In genomic region chrX:40040686-40041461, GRCh38 we compare ENCODE assay signal across 17 cellular contexts. TPM values are rescaled to one million over a fixed set of nuclear protein-coding genes. Genes with fewer than 3 reads are reported as not detected.
DNase-seq lines count a peak whose midpoint lies in the region; ATAC-seq, FAIRE-seq and TF ChIP-seq lines count a peak whose summit lies in the region.
"Had no signal": no experiment of that assay in that cellular context is flagged by ENCODE, and none has a peak within 500 bp of the region (broad histone marks: within the 10 kb centered on the region; RNA-seq: fewer than 3 reads in every experiment).

No MANE protein-coding gene starts in this region.

- in situ Hi-C loops in SK-MEL-5 (cut with HindIII; ENCODE audit: low pct_unique_long_range_greater_than_20kb, low sequenced_read_pairs) (no loop called here), K562 (cut with MboI) (no loop called here)

- H3K4me2 ChIP-seq in BLaER1 (peak overlapping the region; percentile 73), K562 (ENCODE audit: insufficient read depth, low read length) (no peak overlapping the region; the same call in 1 of the 2 replicates)

- no peaks in the 10 kb centered on the region for H3K79me2 ChIP-seq in K562 (ENCODE audit: control insufficient read depth, insufficient read depth, low read length)
- H3K79me2 ChIP-seq: parathyroid adenoma had no signal

- H3K9ac ChIP-seq in BLaER1 (peak overlapping the region; percentile 32; the same call in 1 of the 2 replicates), K562 (ENCODE audit: insufficient read depth in 1 of 2, low read depth in 2 of 2, low read length in 2 of 2) (no peak overlapping the region)
- H3K9ac ChIP-seq: parathyroid adenoma had no signal

- H3K27ac ChIP-seq in BLaER1 (peak overlapping the region; percentile 48; the same call in 1 of the 2 replicates), K562 (ENCODE audit: extremely low read depth, low read depth, low read length) (no peak overlapping the region)
- H3K27ac ChIP-seq: parathyroid adenoma, uterus had no signal

- no peak; a peak in 1 of 4 replicates for TF ChIP-seq RAD21 in K562 (CRISPR knock-in tag; conservative IDR thresholded peaks at IDR 0.05 in 1 of 2, IDR thresholded peaks at IDR 0.05 in 1 of 2)

- CTCF ChIA-PET in K562 (lab: Yijun Ruan, JAX; ENCODE audit: low intra/inter-chr PET ratio), result interaction anchor here (0.6 kb wide), 1 partner anchor 689 kb away, joined by 4 read pairs; no protein-coding TSS in a partner anchor

- H3K9me1 ChIP-seq in K562 (ENCODE audit: control insufficient read depth, insufficient read depth, low read length), result no peaks in the 10 kb centered on the region

- H3K9me3 ChIP-seq in BLaER1 (peaks cover 21% of the 10 kb centered on the region), K562 (replicated peaks; ENCODE audit: control insufficient read depth, insufficient read depth, low read depth, low read length) (no peaks in the 10 kb centered on the region)
- H3K9me3 ChIP-seq: uterus had no signal

- intact Hi-C loops in K562 (cut with micrococcal nuclease), result no loop called here

- DNase-seq in CMK (ENCODE audit: low read depth) (peak; percentile 37), SK-MEL-5 (ENCODE audit: low read depth, low spot score) (peak; percentile 6), K562 (ENCODE audit: extremely low read depth in 1 of 4, low spot score in 3 of 4) (peak in 1 of 4 experiments; percentile 30), SW480 (ENCODE audit: low spot score) (no peak), NCI-H1105 (lab: John Stamatoyannopoulos, UW) (no peak), NCI-H226 (no peak)
- DNase-seq in activated T-cell treated with anti-CD3 and anti-CD28 coated beads, Interleukin-2, amount 50 U/mL, for 1 hour, result no peak
- DNase-seq: activated CD4-positive, CD25-positive, alpha-beta regulatory T cell treated with anti-CD3 and anti-CD28 coated beads, Interleukin-2, amount 50 U/mL, for 72 hours; C1 segment of cervical spinal cord; cortex of kidney; head of caudate nucleus; NCI-H1694; NCI-H524; stimulated activated naive CD4-positive, alpha-beta T cell; uterus had no signal

- no peak for TF ChIP-seq CTCF in K562 (IDR thresholded peaks at IDR 0.05 in 2 of 3, conservative IDR thresholded peaks at IDR 0.05 in 1 of 3; ENCODE audit: insufficient read depth in 2 of 3, low read depth in 1 of 3, low read length in 3 of 3)

- BruUV-seq in K562 (replicated peaks; lab: Mats Ljungman, UMichigan), result no TSS peak

- H3K27me3 ChIP-seq in BLaER1, result no peaks in the 10 kb centered on the region
- no peaks in the 10 kb centered on the region for H3K27me3 ChIP-seq in K562 (ENCODE audit: control insufficient read depth in 2 of 2, insufficient read depth in 2 of 2, low read length in 2 of 2)
- H3K27me3 ChIP-seq: uterus had no signal

- 12% methylated on average over 3 of the region's 4 CpGs for WGBS in K562 (ENCODE audit: insufficient coverage, low coverage, missing lambda C conversion rate)

- 0 out of 2 replicates have a peak overlapping the region, but pooled peaks have one; percentile 11 for H3K4me3 ChIP-seq in BLaER1
- H3K4me3 ChIP-seq in K562, result no peak overlapping the region
- H3K4me3 ChIP-seq: uterus had no signal

- TF ChIP-seq POLR2A in K562 (conservative IDR thresholded peaks at IDR 0.05), result no peak

- TF ChIP-seq EP300 in K562 (IDR thresholded peaks at IDR 0.05; ENCODE audit: low read length), result no peak

- peak; percentile 72 for ATAC-seq in K562

- H4K20me1 ChIP-seq in BLaER1 (no peaks in the 10 kb centered on the region), K562 (replicated peaks; ENCODE audit: control insufficient read depth, insufficient read depth, low read length) (no peaks in the 10 kb centered on the region)

- peak overlapping the region; percentile 72 for H2AFZ ChIP-seq in K562 (ENCODE audit: low read depth, low read length)
- H2AFZ ChIP-seq: parathyroid adenoma had no signal

- H3K4me1 ChIP-seq in BLaER1 (peaks cover 36% of the 10 kb centered on the region), K562 (replicated peaks in 1 of 2; ENCODE audit: control insufficient read depth in 2 of 2, insufficient read depth in 2 of 2, low read length in 2 of 2) (no peaks in the 10 kb centered on the region; a peak in 1 of 5 replicates)
- H3K4me1 ChIP-seq: parathyroid adenoma, uterus had no signal

- FAIRE-seq in K562 (lab: Jason Lieb, UNC), result no peak

- no peaks in the 10 kb centered on the region for H3K36me3 ChIP-seq in BLaER1
- H3K36me3 ChIP-seq in K562 (ENCODE audit: control insufficient read depth, insufficient read depth, low read length), result no peaks in the 10 kb centered on the region
- H3K36me3 ChIP-seq: uterus had no signal

- POLR2A ChIA-PET in K562 (lab: Yijun Ruan, JAX), result interaction anchor here (0.6 to 0.7 kb wide), 2 partner anchors 24 to 244 kb away, joined by 3 to 4 read pairs; no protein-coding TSS in a partner anchor

TF ChIP-seq in K562, 482 proteins besides CTCF, POLR2A, EP300 and RAD21:
- TF ChIP-seq PRMT5 (CRISPR knock-in tag; IDR thresholded peaks at IDR 0.05) (no peak), ELF2 (CRISPR knock-in tag; IDR thresholded peaks at IDR 0.05) (no peak), BRF1 (IDR thresholded peaks at IDR 0.05; ENCODE audit: borderline replicate concordance, extremely low read depth, insufficient read length) (no peak), RBM17 (IDR thresholded peaks at IDR 0.05; ENCODE audit: borderline replicate concordance, low read depth, low read length) (no peak), ETV1 (tag; conservative IDR thresholded peaks at IDR 0.05; ENCODE audit: low read depth) (peak; percentile 38; the same call in 1 of the 2 replicates), MTA2 (IDR thresholded peaks at IDR 0.05; ENCODE audit: low read depth) (peak; percentile 8; the same call in 1 of the 2 replicates), SNAPC5 (CRISPR knock-in tag; IDR thresholded peaks at IDR 0.05) (no peak), VEZF1 (CRISPR knock-in tag; IDR thresholded peaks at IDR 0.05) (0 out of 2 replicates have a peak, but pooled peaks have one; percentile 26), ZZZ3 (IDR thresholded peaks at IDR 0.05) (no peak), DNMT1 (IDR thresholded peaks at IDR 0.05) (no peak), PTTG1 (tag; IDR thresholded peaks at IDR 0.05; ENCODE audit: low read depth) (no peak), TRIM28 (IDR thresholded peaks at IDR 0.05) (no peak), GABPA (tag; conservative IDR thresholded peaks at IDR 0.05; ENCODE audit: low read depth) (peak; percentile 43; the same call in 1 of the 2 replicates), SREBF1 (IDR thresholded peaks at IDR 0.05; ENCODE audit: borderline replicate concordance, low read depth, low read length) (no peak)
- TF ChIP-seq, protein P1, sequence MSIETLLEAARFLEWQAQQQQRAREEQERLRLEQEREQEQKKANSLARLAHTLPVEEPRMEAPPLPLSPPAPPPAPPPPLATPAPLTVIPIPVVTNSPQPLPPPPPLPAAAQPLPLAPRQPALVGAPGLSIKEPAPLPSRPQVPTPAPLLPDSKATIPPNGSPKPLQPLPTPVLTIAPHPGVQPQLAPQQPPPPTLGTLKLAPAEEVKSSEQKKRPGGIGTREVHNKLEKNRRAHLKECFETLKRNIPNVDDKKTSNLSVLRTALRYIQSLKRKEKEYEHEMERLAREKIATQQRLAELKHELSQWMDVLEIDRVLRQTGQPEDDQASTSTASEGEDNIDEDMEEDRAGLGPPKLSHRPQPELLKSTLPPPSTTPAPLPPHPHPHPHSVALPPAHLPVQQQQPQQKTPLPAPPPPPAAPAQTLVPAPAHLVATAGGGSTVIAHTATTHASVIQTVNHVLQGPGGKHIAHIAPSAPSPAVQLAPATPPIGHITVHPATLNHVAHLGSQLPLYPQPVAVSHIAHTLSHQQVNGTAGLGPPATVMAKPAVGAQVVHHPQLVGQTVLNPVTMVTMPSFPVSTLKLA (conservative IDR thresholded peaks at IDR 0.05), result no peak

RNA-seq across cellular contexts. Expression of gene BCOR, which starts 56.9 kb away (rescaled TPM):
- total RNA-seq in SK-MEL-5 (2014; rRNA removed; shearing (Covaris generic)), result 21.2 and 24.3 TPM in 2 replicates
- polyA plus RNA-seq in SK-MEL-5 (2015; cell fraction: cytosol; rRNA removed), result 29.3 and 41.3 TPM in 2 replicates
- polyA plus RNA-seq in SK-MEL-5 (2015; cell fraction: nucleus; rRNA removed), result 14.4 and 20.7 TPM in 2 replicates
- 128 and 140 TPM in 2 replicates for total RNA-seq in K562 (2011; cell fraction: chromatin; rRNA removed; ENCODE audit: low replicate concordance)
- 71.6 and 74.4 TPM in 2 replicates for total RNA-seq in K562 (2011; cell fraction: nucleolus; rRNA removed)
- total RNA-seq in K562 (2011; cell fraction: nucleoplasm; rRNA removed), result 97.0 and 135 TPM in 2 replicates
- total RNA-seq in K562 (2014; rRNA removed), result 73.7 and 76.0 TPM in 2 replicates
- 37.6 and 37.9 TPM in 2 replicates for total RNA-seq in K562 (2014; rRNA removed; fragmentation: Illumina TruSeq; extraction: Trizol)
- total RNA-seq in K562 (2015; rRNA removed; fragmentation: Illumina TruSeq; extraction: Trizol), result 33.0 and 36.6 TPM in 2 replicates
- total RNA-seq in K562 (2021), result 98.3 and 113 TPM in 2 replicates
- 27.5 and 28.1 TPM in 2 replicates for polyA plus RNA-seq in K562 (2011; rRNA removed)
- 30.1 and 38.0 TPM in 2 replicates for polyA plus RNA-seq in K562 (2011; cell fraction: cytosol; rRNA removed)
- polyA plus RNA-seq in K562 (2011; cell fraction: nucleus; rRNA removed), result 64.0 and 93.7 TPM in 2 replicates
- polyA plus RNA-seq in K562 (2012), result 72.8 and 76.1 TPM in 2 replicates
- 88.1 and 98.5 TPM in 2 replicates for polyA plus RNA-seq in K562 (2014; fragmentation: Illumina TruSeq; extraction: Trizol)
- 10 to 100 TPM; 32.0 to 37.4 TPM for polyA plus RNA-seq in K562 (2014; fragmentation: Nextera tagmentation; extraction: Ambion mirVana)
- 44.4 and 64.6 TPM in 2 replicates for polyA plus RNA-seq in K562 (2014; rRNA removed)
- polyA minus RNA-seq in K562 (2011; rRNA and poly(A)+ RNA removed), result 40.5 and 49.5 TPM in 2 replicates
- polyA minus RNA-seq in K562 (2011; cell fraction: cytosol; rRNA and poly(A)+ RNA removed), result 105 and 120 TPM in 2 replicates
- polyA minus RNA-seq in K562 (2011; cell fraction: nucleus; rRNA and poly(A)+ RNA removed), result 36.9 and 50.0 TPM in 2 replicates

Comparison
In these comparisons a context has a peak if more than half of its experiments do, and no peak if none do; other contexts are left out.
1. DNase-seq: peak in CMK (single experiment) and SK-MEL-5 (single experiment); none in SW480 (single experiment), NCI-H1105 (single experiment), NCI-H226 (single experiment) and activated T-cell treated with anti-CD3 and anti-CD28 coated beads, Interleukin-2, amount 50 U/mL, for 1 hour (single experiment).